35 cellular contexts compared by ENCODE assay signal in the genomic region with DNA sequence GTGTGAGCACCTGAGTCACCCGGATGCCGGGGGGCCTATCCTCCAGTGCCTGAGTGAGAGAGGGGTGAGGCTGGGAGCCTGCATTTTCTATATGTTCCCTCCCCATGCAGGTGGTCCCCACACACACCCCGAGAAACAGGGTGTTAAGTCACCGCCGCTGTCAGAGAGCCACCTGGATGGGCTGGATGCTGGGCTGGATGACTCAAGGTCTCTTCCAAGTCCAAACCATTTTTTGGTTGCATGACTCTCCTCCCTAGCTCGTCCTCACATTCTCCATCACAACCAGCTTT. TPM values are rescaled to one million over a fixed set of nuclear protein-coding genes. Genes with fewer than 3 reads are reported as not detected.
"Had no signal": no experiment of that assay in that cellular context is flagged by ENCODE, and none has a peak within 500 bp of the region (broad histone marks: within the 10 kb centered on the region; RNA-seq: fewer than 3 reads in every experiment).

No MANE protein-coding gene starts in this region.

- H3K36me3 Mint-ChIP-seq: activated naive CD4-positive, alpha-beta T cell treated with anti-CD3 and anti-CD28 coated beads, Interleukin-2, amount 50 U/mL, for 72 hours; activated naive CD8-positive, alpha-beta T cell treated with anti-CD3 and anti-CD28 coated beads, Interleukin-2, amount 10 ng/mL, durations not matched to agents 7 days and 5 days; brain; WTC11 had no signal

- H3K4me3 Mint-ChIP-seq: activated CD4-positive, alpha-beta memory T cell treated with anti-CD3 and anti-CD28 coated beads, Interleukin-2, amount 10 ng/mL, durations not matched to agents 7 days and 5 days; activated CD4-positive, alpha-beta T cell treated with anti-CD3 and anti-CD28 coated beads, Interleukin-2, amount 10 ng/mL, durations not matched to agents 7 days and 5 days; activated naive CD4-positive, alpha-beta T cell treated with anti-CD3 and anti-CD28 coated beads, Interleukin-2, amount 10 ng/mL, durations not matched to agents 7 days and 5 days; activated naive CD8-positive, alpha-beta T cell treated with anti-CD3 and anti-CD28 coated beads, Interleukin-2, amount 10 ng/mL, durations not matched to agents 7 days and 5 days; activated T-cell treated with anti-CD3 and anti-CD28 coated beads, Interleukin-2, amount 50 U/mL, for 24 hours; activated T-cell treated with anti-CD3 and anti-CD28 coated beads, Interleukin-2, amount 50 U/mL, for 72 hours; brain; WTC11 had no signal

- H3K27ac Mint-ChIP-seq: activated CD4-positive, alpha-beta memory T cell treated with anti-CD3 and anti-CD28 coated beads, Interleukin-2, amount 10 ng/mL, durations not matched to agents 7 days and 5 days; activated CD4-positive, alpha-beta T cell treated with anti-CD3 and anti-CD28 coated beads, Interleukin-2, amount 10 ng/mL, durations not matched to agents 7 days and 5 days; activated naive CD4-positive, alpha-beta T cell treated with anti-CD3 and anti-CD28 coated beads, Interleukin-2, amount 10 ng/mL, durations not matched to agents 7 days and 5 days; activated naive CD8-positive, alpha-beta T cell treated with anti-CD3 and anti-CD28 coated beads, Interleukin-2, amount 10 ng/mL, durations not matched to agents 7 days and 5 days; activated T-cell treated with anti-CD3 and anti-CD28 coated beads, Interleukin-2, amount 50 U/mL, for 24 hours; activated T-cell treated with anti-CD3 and anti-CD28 coated beads, Interleukin-2, amount 50 U/mL, for 72 hours had no signal

- H3K27me3 Mint-ChIP-seq: activated naive CD8-positive, alpha-beta T cell treated with anti-CD3 and anti-CD28 coated beads, Interleukin-2, amount 10 ng/mL, durations not matched to agents 7 days and 5 days; activated T-cell treated with anti-CD3 and anti-CD28 coated beads, Interleukin-2, amount 50 U/mL, for 24 hours had no signal

- H3K36me3 ChIP-seq: ascending aorta, breast epithelium, cardiac muscle cell, esophagus squamous epithelium, gastroesophageal sphincter, heart right ventricle had no signal

- H3K27ac ChIP-seq: ascending aorta, breast epithelium, cardiac muscle cell, coronary artery, epithelial cell of prostate, esophagus squamous epithelium, gastroesophageal sphincter, heart right ventricle, VCaP had no signal

- H3K9me3 Mint-ChIP-seq: activated CD4-positive, alpha-beta memory T cell treated with anti-CD3 and anti-CD28 coated beads, Interleukin-2, amount 10 ng/mL, durations not matched to agents 7 days and 5 days; activated CD4-positive, alpha-beta T cell treated with anti-CD3 and anti-CD28 coated beads, Interleukin-2, amount 10 ng/mL, durations not matched to agents 7 days and 5 days; activated naive CD4-positive, alpha-beta T cell treated with anti-CD3 and anti-CD28 coated beads, Interleukin-2, amount 10 ng/mL, durations not matched to agents 7 days and 5 days; activated naive CD4-positive, alpha-beta T cell treated with anti-CD3 and anti-CD28 coated beads, Interleukin-2, amount 50 U/mL, for 72 hours; activated naive CD8-positive, alpha-beta T cell treated with anti-CD3 and anti-CD28 coated beads, Interleukin-2, amount 10 ng/mL, durations not matched to agents 7 days and 5 days; activated T-cell treated with anti-CD3 and anti-CD28 coated beads, Interleukin-2, amount 50 U/mL, for 24 hours; activated T-cell treated with anti-CD3 and anti-CD28 coated beads, Interleukin-2, amount 50 U/mL, for 72 hours; WTC11 had no signal

- H3K9me3 ChIP-seq: ascending aorta, breast epithelium, esophagus squamous epithelium, gastroesophageal sphincter, heart right ventricle had no signal

- H3K4me3 ChIP-seq: ascending aorta, breast epithelium, cardiac muscle cell, coronary artery, esophagus squamous epithelium, gastroesophageal sphincter, heart right ventricle had no signal

- H3K27me3 ChIP-seq: ascending aorta, breast epithelium, cardiac muscle cell had no signal

- DNase-seq: activated CD4-positive, alpha-beta memory T cell treated with anti-CD3 and anti-CD28 coated beads, Interleukin-2, amount 10 ng/mL, durations not matched to agents 7 days and 5 days; activated CD4-positive, alpha-beta T cell treated with anti-CD3 and anti-CD28 coated beads for 1 hour; activated CD4-positive, alpha-beta T cell treated with anti-CD3 and anti-CD28 coated beads for 4 hours; activated CD4-positive, alpha-beta T cell treated with anti-CD3 and anti-CD28 coated beads, Interleukin-2, amount 10 ng/mL, durations not matched to agents 7 days and 5 days; activated CD4-positive, alpha-beta T cell treated with anti-CD3 and anti-CD28 coated beads, Interleukin-2, amount 50 U/mL, for 4 hours; activated CD8-positive, alpha-beta memory T cell treated with anti-CD3 and anti-CD28 coated beads, Interleukin-2, amount 50 U/mL, for 48 hours; activated gamma-delta T cell; activated naive CD4-positive, alpha-beta T cell; activated naive CD4-positive, alpha-beta T cell treated with anti-CD3 and anti-CD28 coated beads, Interleukin-2, amount 10 ng/mL, durations not matched to agents 7 days and 5 days; activated naive CD8-positive, alpha-beta T cell treated with anti-CD3 and anti-CD28 coated beads, Interleukin-2, amount 10 ng/mL, durations not matched to agents 7 days and 5 days; activated T-cell treated with anti-CD3 and anti-CD28 coated beads for 4 hours; activated T-cell treated with anti-CD3 and anti-CD28 coated beads, Interleukin-2, amount 50 U/mL, for 24 hours; activated T-cell treated with anti-CD3 and anti-CD28 coated beads, Interleukin-2, amount 50 U/mL, for 72 hours; central memory CD4-positive, alpha-beta T cell; cerebellar nuclear complex; dermis blood vessel endothelial cell; effector CD4-positive, alpha-beta T cell; esophagus squamous epithelium; foreskin melanocyte; heart right ventricle; T-helper 2 cell had no signal

- H3K4me1 ChIP-seq: ascending aorta, breast epithelium, gastroesophageal sphincter had no signal

RNA-seq across cellular contexts. Expression of a gene that starts 2.9 kb away (rescaled TPM):
- total RNA-seq: ascending aorta, breast epithelium, cardiac muscle cell, dermis blood vessel endothelial cell, endothelial cell of umbilical vein, esophagus squamous epithelium, fibroblast of lung, fibroblast of villous mesenchyme, gastroesophageal sphincter, glomerular endothelial cell, WTC11 had no signal
- polyA plus RNA-seq: cardiac muscle cell, endothelial cell of umbilical vein, fibroblast of lung, heart right ventricle had no signal
